In genomic region chrX:132292753-132293152, GRCh38 we compare ENCODE assay signal across 8 cellular contexts.
DNase-seq lines count a peak whose midpoint lies in the region; ATAC-seq, FAIRE-seq and TF ChIP-seq lines count a peak whose summit lies in the region.

No MANE protein-coding gene starts in this region.

- H3K9me3 Mint-ChIP-seq in endothelial cell (ENCODE audit: unreplicated experiment) = no peaks in the 10 kb centered on the region

- H3K36me3 Mint-ChIP-seq in endothelial cell (ENCODE audit: low read depth, unreplicated experiment) = no peaks in the 10 kb centered on the region

- ATAC-seq in HG02970 (IDR thresholded peaks at IDR 0.05; ENCODE audit: low FRiP score, unreplicated experiment) = no peak

- FAIRE-seq in G401.6 (lab: Jason Lieb, UNC) (peak; percentile 63), H54 (lab: Jason Lieb, UNC) (peak; percentile 68)

- DNase-seq in H54 (ENCODE audit: insufficient read length, low spot score) (peak; percentile 5), RPMI7951 (ENCODE audit: low read depth) (peak; percentile 41), endothelial cell (ENCODE audit: low spot score) (peak; percentile 9), middle frontal gyrus (ENCODE audit: extremely low spot score, low spot score) (peak; percentile 6), NCI-H226 (no peak)
- DNase-seq in activated effector memory CD4-positive, alpha-beta T cell treated with Interleukin-2 at 50 U/mL for 16 hours = no peak

- no peaks in the 10 kb centered on the region for H3K27me3 Mint-ChIP-seq in endothelial cell (ENCODE audit: unreplicated experiment)

- H3K4me3 Mint-ChIP-seq in endothelial cell (ENCODE audit: unreplicated experiment) = no peak overlapping the region

- H3K4me1 Mint-ChIP-seq in endothelial cell (ENCODE audit: unreplicated experiment) = no peaks in the 10 kb centered on the region

- no peak overlapping the region for H3K27ac Mint-ChIP-seq in endothelial cell (ENCODE audit: unreplicated experiment)

- no peak for TF ChIP-seq POLR2A in H54 (IDR thresholded peaks at IDR 0.05; ENCODE audit: low read depth, low read length)

- peak; percentile 69 for TF ChIP-seq CTCF in endothelial cell (IDR thresholded peaks at IDR 0.05; ENCODE audit: unreplicated experiment)

Comparison
In these comparisons a context has a peak if more than half of its experiments do, and no peak if none do; other contexts are left out.
1. DNase-seq: peak in H54 (single experiment), RPMI7951 (single experiment), endothelial cell (single experiment) and middle frontal gyrus (single experiment); none in activated effector memory CD4-positive, alpha-beta T cell treated with Interleukin-2 at 50 U/mL for 16 hours (single experiment) and NCI-H226 (single experiment).